Comparison of ENCODE assay signal across 15 cellular contexts in the genomic region with DNA sequence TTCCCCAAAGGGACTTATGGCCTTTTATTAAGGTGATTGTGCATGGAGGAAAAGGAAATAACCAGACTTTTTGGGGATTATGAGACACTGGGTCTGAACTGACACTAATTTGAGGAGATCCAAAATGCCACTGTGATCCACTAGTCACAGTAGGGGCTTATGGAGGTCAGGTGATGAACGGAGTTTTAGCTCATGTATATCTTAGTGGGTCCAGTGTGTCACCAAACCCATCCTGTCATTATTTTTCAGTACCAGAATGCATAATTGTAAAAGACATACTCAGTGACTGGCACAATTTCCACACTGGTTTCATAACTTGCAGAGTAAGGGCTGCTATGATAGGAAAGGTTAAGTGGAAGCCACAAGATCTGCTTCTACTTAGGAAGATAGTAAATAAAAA.
"Had no signal": no experiment of that assay in that cellular context is flagged by ENCODE, and none has a peak within 500 bp of the region (broad histone marks: within the 10 kb centered on the region; RNA-seq: fewer than 3 reads in every experiment).

No MANE protein-coding gene starts in this region.

- H3K36me3 ChIP-seq: colonic mucosa, heart left ventricle, right lobe of liver had no signal

- H3K9me3 ChIP-seq: colonic mucosa, right lobe of liver had no signal

- H3K36me3 Mint-ChIP-seq: brain had no signal

- H3K27me3 ChIP-seq: colonic mucosa, heart left ventricle, right lobe of liver had no signal

- DNase-seq: activated naive CD4-positive, alpha-beta T cell treated with anti-CD3 and anti-CD28 coated beads, Interleukin-2, amount 10 ng/mL, durations not matched to agents 7 days and 5 days; amygdala; central memory CD4-positive, alpha-beta T cell; colonic mucosa; heart left ventricle; midbrain; psoas muscle; right lobe of liver; SHP77 treated with DMSO at 0.1 percent for 48 hours had no signal

- H3K4me3 ChIP-seq: colonic mucosa, heart left ventricle, lung, psoas muscle, right lobe of liver had no signal

- H3K27me3 Mint-ChIP-seq: activated CD8-positive, alpha-beta memory T cell treated with anti-CD3 and anti-CD28 coated beads, Interleukin-2, amount 10 ng/mL, durations not matched to agents 7 days and 5 days; activated naive CD4-positive, alpha-beta T cell treated with anti-CD3 and anti-CD28 coated beads, Interleukin-2, amount 10 ng/mL, durations not matched to agents 7 days and 5 days; brain had no signal

- H3K27ac Mint-ChIP-seq: activated CD8-positive, alpha-beta memory T cell treated with anti-CD3 and anti-CD28 coated beads, Interleukin-2, amount 10 ng/mL, durations not matched to agents 7 days and 5 days; activated naive CD4-positive, alpha-beta T cell treated with anti-CD3 and anti-CD28 coated beads, Interleukin-2, amount 10 ng/mL, durations not matched to agents 7 days and 5 days; brain had no signal

- H3K27ac ChIP-seq: colonic mucosa, heart left ventricle, psoas muscle, right lobe of liver, VCaP had no signal

- H3K4me1 ChIP-seq: colonic mucosa, heart left ventricle, psoas muscle, right lobe of liver had no signal

- H3K4me3 Mint-ChIP-seq: activated CD8-positive, alpha-beta memory T cell treated with anti-CD3 and anti-CD28 coated beads, Interleukin-2, amount 10 ng/mL, durations not matched to agents 7 days and 5 days; activated naive CD4-positive, alpha-beta T cell treated with anti-CD3 and anti-CD28 coated beads, Interleukin-2, amount 10 ng/mL, durations not matched to agents 7 days and 5 days; brain; neural crest cell had no signal

- H3K9me3 Mint-ChIP-seq: brain had no signal

- ATAC-seq: esophagus mucosa, heart left ventricle, psoas muscle, right lobe of liver had no signal

- H3K4me1 Mint-ChIP-seq: brain, neural crest cell had no signal
